Comparison of ENCODE assay signal across 1 cellular context in the genomic region with DNA sequence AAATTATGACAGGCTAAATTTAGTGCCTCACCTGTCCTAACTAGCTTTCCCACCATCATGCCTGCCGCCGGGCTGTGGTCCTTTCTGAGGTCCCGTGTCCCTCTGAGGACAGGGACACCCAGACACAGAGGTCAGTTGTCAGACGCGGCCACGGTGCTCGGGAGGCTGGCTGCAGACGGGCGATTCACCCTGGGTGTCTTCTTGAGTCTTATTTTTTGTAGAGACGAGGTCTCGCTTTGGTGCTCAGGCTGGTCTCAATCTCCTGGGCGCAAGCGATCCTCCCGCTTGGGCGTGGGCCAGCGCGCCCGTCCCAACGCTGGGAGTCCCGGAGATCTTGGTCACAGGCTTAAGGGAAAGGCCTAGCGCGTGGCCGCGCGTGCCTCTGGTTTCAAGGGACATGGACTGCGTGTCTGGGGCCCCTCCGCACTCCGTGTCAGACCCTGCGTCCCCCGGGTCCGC.
TF ChIP-seq lines count a peak whose summit lies in the region.

No MANE protein-coding gene starts in this region.

TF ChIP-seq in IMR-90, 13 proteins besides CTCF, POLR2A, EP300 and RAD21 (continued from another document):
- TF ChIP-seq, protein P1, sequence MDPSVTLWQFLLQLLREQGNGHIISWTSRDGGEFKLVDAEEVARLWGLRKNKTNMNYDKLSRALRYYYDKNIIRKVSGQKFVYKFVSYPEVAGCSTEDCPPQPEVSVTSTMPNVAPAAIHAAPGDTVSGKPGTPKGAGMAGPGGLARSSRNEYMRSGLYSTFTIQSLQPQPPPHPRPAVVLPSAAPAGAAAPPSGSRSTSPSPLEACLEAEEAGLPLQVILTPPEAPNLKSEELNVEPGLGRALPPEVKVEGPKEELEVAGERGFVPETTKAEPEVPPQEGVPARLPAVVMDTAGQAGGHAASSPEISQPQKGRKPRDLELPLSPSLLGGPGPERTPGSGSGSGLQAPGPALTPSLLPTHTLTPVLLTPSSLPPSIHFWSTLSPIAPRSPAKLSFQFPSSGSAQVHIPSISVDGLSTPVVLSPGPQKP (IDR thresholded peaks at IDR 0.05; ENCODE audit: borderline replicate concordance, low read depth, low read length), result no peak
- no peak for TF ChIP-seq MXI1 (IDR thresholded peaks at IDR 0.05; ENCODE audit: borderline replicate concordance, low read depth, low read length)
- no peak for TF ChIP-seq BHLHE40 (IDR thresholded peaks at IDR 0.05; ENCODE audit: low read depth, low read length)
- TF ChIP-seq RFX5 (IDR thresholded peaks at IDR 0.05; ENCODE audit: low read depth, low read length), result no peak
- no peak for TF ChIP-seq RCOR1 (IDR thresholded peaks at IDR 0.05; ENCODE audit: insufficient replicate concordance, low read length)
- no peak for TF ChIP-seq NFE2L2 (IDR thresholded peaks at IDR 0.05; ENCODE audit: low read depth, low read length)
